ENCODE assay signal across 19 cellular contexts in genomic region chr11:44333271-44334218, GRCh38. TPM values are rescaled to one million over a fixed set of nuclear protein-coding genes. Genes with fewer than 3 reads are reported as not detected.
DNase-seq lines count a peak whose midpoint lies in the region; ATAC-seq, FAIRE-seq and TF ChIP-seq lines count a peak whose summit lies in the region.
"Had no signal": no experiment of that assay in that cellular context is flagged by ENCODE, and none has a peak within 500 bp of the region (broad histone marks: within the 10 kb centered on the region; RNA-seq: fewer than 3 reads in every experiment).

No MANE protein-coding gene starts in this region.

- CTCF ChIA-PET in MCF 10A (lab: Yijun Ruan, JAX) (interaction anchor here (1.0 to 1.2 kb wide), 2 partner anchors 12 to 206 kb away, joined by 4 read pairs; no protein-coding TSS in a partner anchor), Panc1 (lab: Charles Lee) (no interaction called here)
- CTCF ChIA-PET in activated CD8-positive, alpha-beta memory T cell treated with anti-CD3 and anti-CD28 coated beads, Interleukin-2, amount 10 ng/mL, durations not matched to agents 7 days and 5 days (lab: Charles Lee), result interaction anchor here (1.2 kb wide), 1 partner anchor 45 kb away, joined by 3 read pairs; no protein-coding TSS in a partner anchor

- no peak for FAIRE-seq in small intestine (lab: Jason Lieb, UNC)

- ATAC-seq in Panc1 (peak; percentile 60; the same call in 1 of the 2 replicates), GM21717 (IDR thresholded peaks at IDR 0.05; ENCODE audit: unreplicated experiment) (no peak)
- ATAC-seq in activated CD8-positive, alpha-beta memory T cell treated with anti-CD3 and anti-CD28 coated beads, Interleukin-2, amount 10 ng/mL, durations not matched to agents 7 days and 5 days, result no peak
- ATAC-seq: PC-3, T-cell had no signal

- H3K4me3 ChIP-seq in breast epithelium (no peak overlapping the region), Panc1 (ENCODE audit: low read depth in 2 of 2, low read length in 2 of 2) (no peak overlapping the region), cardiac fibroblast (replicated peaks in 1 of 2; ENCODE audit: low read depth in 2 of 2, low read length in 2 of 2) (no peak overlapping the region), small intestine (ENCODE audit: low read depth in 1 of 2, low read length in 2 of 2) (no peak overlapping the region), lower leg skin (ENCODE audit: low read depth, poor library complexity, severe bottlenecking) (no peak overlapping the region)

- H3K36me3 ChIP-seq in breast epithelium (no peaks in the 10 kb centered on the region), Panc1 (ENCODE audit: control insufficient read depth, insufficient read depth, low read length) (no peaks in the 10 kb centered on the region), small intestine (ENCODE audit: control insufficient read depth in 2 of 2, insufficient read depth in 2 of 2, low read length in 2 of 2) (no peaks in the 10 kb centered on the region)

- POLR2A ChIA-PET in MCF 10A (lab: Yijun Ruan, JAX) (interaction anchor here (0.9 to 1.5 kb wide), 3 partner anchors 12 to 113 kb away, joined by 3 read pairs; no protein-coding TSS in a partner anchor), Panc1 (lab: Charles Lee) (interaction anchor here (0.6 kb wide), 1 partner anchor 35 kb away, joined by 3 read pairs; no protein-coding TSS in a partner anchor)

- no peak for TF ChIP-seq POLR2A in breast epithelium (IDR thresholded peaks at IDR 0.05)
- TF ChIP-seq POLR2A in lower leg skin (IDR thresholded peaks at IDR 0.05), result no peak

- WGBS in small intestine, 3 donors, result 68 to 72% (median 69%) methylated on average over 14 of the region's 14 CpGs
- 84 to 86% methylated on average over 14 of the region's 14 CpGs for WGBS in lower leg skin, 2 donors

- no peak overlapping the region for H3K4me3 Mint-ChIP-seq in MCF 10A (ENCODE audit: unreplicated experiment)
- no peak overlapping the region for H3K4me3 Mint-ChIP-seq in activated CD8-positive, alpha-beta memory T cell treated with anti-CD3 and anti-CD28 coated beads, Interleukin-2, amount 10 ng/mL, durations not matched to agents 7 days and 5 days
- H3K4me3 Mint-ChIP-seq: activated naive CD8-positive, alpha-beta T cell treated with anti-CD3 and anti-CD28 coated beads, Interleukin-2, amount 10 ng/mL, durations not matched to agents 7 days and 5 days; central memory CD8-positive, alpha-beta T cell; stimulated activated naive CD8-positive, alpha-beta T cell treated with anti-CD3 and anti-CD28 coated beads, Interleukin-15, Interleukin-2, amounts not matched to agents 100 ng/mL and 50 ng/mL, for 24 hours; T-cell had no signal

- DNase-seq in MCF 10A (ENCODE audit: unreplicated experiment), result peak; percentile 77
- DNase-seq in breast epithelium (ENCODE audit: low spot score in 2 of 2), result no peak
- DNase-seq in Panc1 (ENCODE audit: low read depth, low spot score), result no peak
- peak; percentile 55 to 61 for DNase-seq in cardiac fibroblast (ENCODE audit: low read depth in 2 of 2)
- DNase-seq in small intestine, result peak; percentile 74
- no peak for DNase-seq in lower leg skin (ENCODE audit: low spot score in 2 of 2)
- no peak for DNase-seq in activated CD8-positive, alpha-beta memory T cell treated with anti-CD3 and anti-CD28 coated beads, Interleukin-2, amount 10 ng/mL, durations not matched to agents 7 days and 5 days
- DNase-seq: activated naive CD8-positive, alpha-beta T cell treated with anti-CD3 and anti-CD28 coated beads, Interleukin-2, amount 10 ng/mL, durations not matched to agents 7 days and 5 days; effector memory CD4-positive, alpha-beta T cell; kidney glomerular epithelial cell; NCI-H1694 treated with DMSO at 0.1 percent for 48 hours; NCI-H524; PC-3; T-cell had no signal

- no peaks in the 10 kb centered on the region for H3K36me3 Mint-ChIP-seq in MCF 10A (ENCODE audit: insufficient read depth, unreplicated experiment)
- H3K36me3 Mint-ChIP-seq in activated CD8-positive, alpha-beta memory T cell treated with anti-CD3 and anti-CD28 coated beads, Interleukin-2, amount 10 ng/mL, durations not matched to agents 7 days and 5 days, result no peaks in the 10 kb centered on the region
- H3K36me3 Mint-ChIP-seq: activated naive CD8-positive, alpha-beta T cell treated with anti-CD3 and anti-CD28 coated beads, Interleukin-2, amount 10 ng/mL, durations not matched to agents 7 days and 5 days; T-cell had no signal

- no peaks in the 10 kb centered on the region for H3K9me3 ChIP-seq in breast epithelium
- H3K9me3 ChIP-seq in Panc1 (ENCODE audit: control insufficient read depth, insufficient read depth, low read depth, low read length), result no peaks in the 10 kb centered on the region
- H3K9me3 ChIP-seq in small intestine (ENCODE audit: control insufficient read depth, low read depth), result no peaks in the 10 kb centered on the region

- in situ Hi-C loops in Panc1 (cut with HindIII; ENCODE audit: low pct_unique_long_range_greater_than_20kb, low sequenced_read_pairs), result no loop called here

- peaks cover 13% of the 10 kb centered on the region for H3K4me1 Mint-ChIP-seq in MCF 10A (ENCODE audit: insufficient read depth, unreplicated experiment)
- H3K4me1 Mint-ChIP-seq in activated CD8-positive, alpha-beta memory T cell treated with anti-CD3 and anti-CD28 coated beads, Interleukin-2, amount 10 ng/mL, durations not matched to agents 7 days and 5 days, result no peaks in the 10 kb centered on the region
- H3K4me1 Mint-ChIP-seq: central memory CD8-positive, alpha-beta T cell had no signal

- no peak overlapping the region for H3K27ac ChIP-seq in breast epithelium
- H3K27ac ChIP-seq in Panc1 (ENCODE audit: low read length), result no peak overlapping the region
- H3K27ac ChIP-seq in small intestine (ENCODE audit: low read depth in 1 of 2, low read length in 1 of 2), result no peak overlapping the region
- H3K27ac ChIP-seq: C4-2B had no signal

- H3K27me3 ChIP-seq in breast epithelium, result peaks cover 0 to 16% of the 10 kb centered on the region in 2 donors
- H3K27me3 ChIP-seq in Panc1 (ENCODE audit: control insufficient read depth, insufficient read depth, low read length), result peaks cover 20% of the 10 kb centered on the region
- peaks cover 0 to 37% of the 10 kb centered on the region in 2 donors for H3K27me3 ChIP-seq in small intestine (ENCODE audit: control insufficient read depth in 2 of 2, insufficient read depth in 2 of 2, low read length in 2 of 2)

- no peak for TF ChIP-seq CTCF in MCF 10A (IDR thresholded peaks at IDR 0.05; ENCODE audit: unreplicated experiment)
- TF ChIP-seq CTCF in breast epithelium (IDR thresholded peaks at IDR 0.05), result no peak
- no peak for TF ChIP-seq CTCF in Panc1 (IDR thresholded peaks at IDR 0.05)
- TF ChIP-seq CTCF in cardiac fibroblast (IDR thresholded peaks at IDR 0.05; ENCODE audit: low read depth, low read length), result no peak
- no peak for TF ChIP-seq CTCF in lower leg skin (IDR thresholded peaks at IDR 0.05)

- no peak overlapping the region for H3K27ac Mint-ChIP-seq in MCF 10A (ENCODE audit: low read depth, unreplicated experiment)
- H3K27ac Mint-ChIP-seq in activated CD8-positive, alpha-beta memory T cell treated with anti-CD3 and anti-CD28 coated beads, Interleukin-2, amount 10 ng/mL, durations not matched to agents 7 days and 5 days, result no peak overlapping the region
- H3K27ac Mint-ChIP-seq: activated naive CD8-positive, alpha-beta T cell treated with anti-CD3 and anti-CD28 coated beads, Interleukin-2, amount 10 ng/mL, durations not matched to agents 7 days and 5 days; stimulated activated naive CD8-positive, alpha-beta T cell treated with anti-CD3 and anti-CD28 coated beads, Interleukin-15, Interleukin-2, amounts not matched to agents 100 ng/mL and 50 ng/mL, for 24 hours; T-cell had no signal

- no TSS peak for BruUV-seq in MCF 10A (replicated peaks; lab: Mats Ljungman, UMichigan)
- no TSS peak for BruUV-seq in Panc1 (replicated peaks; lab: Mats Ljungman, UMichigan)

- intact Hi-C loops in MCF 10A (cut with micrococcal nuclease), result no loop called here
- intact Hi-C loops in breast epithelium (cut with DNase I; ENCODE audit: low total_unique reads), result no loop called here
- intact Hi-C loops in Panc1 (cut with micrococcal nuclease; ENCODE audit: unreplicated experiment), result no loop called here
- intact Hi-C loops in lower leg skin (cut with DNase I; ENCODE audit: low total_unique reads), result no loop called here

- H3K4me1 ChIP-seq in breast epithelium (no peaks in the 10 kb centered on the region), Panc1 (ENCODE audit: control insufficient read depth, insufficient read depth, low read length) (no peaks in the 10 kb centered on the region), small intestine (ENCODE audit: control insufficient read depth in 2 of 2, insufficient read depth in 1 of 2, low read depth in 1 of 2, low read length in 1 of 2) (no peaks in the 10 kb centered on the region)

- H3K27me3 Mint-ChIP-seq in MCF 10A (ENCODE audit: insufficient read depth, unreplicated experiment), result peaks cover 27% of the 10 kb centered on the region
- peaks cover 74% of the 10 kb centered on the region for H3K27me3 Mint-ChIP-seq in activated CD8-positive, alpha-beta memory T cell treated with anti-CD3 and anti-CD28 coated beads, Interleukin-2, amount 10 ng/mL, durations not matched to agents 7 days and 5 days

- no peaks in the 10 kb centered on the region for H3K9me3 Mint-ChIP-seq in MCF 10A (ENCODE audit: unreplicated experiment)
- H3K9me3 Mint-ChIP-seq in activated CD8-positive, alpha-beta memory T cell treated with anti-CD3 and anti-CD28 coated beads, Interleukin-2, amount 10 ng/mL, durations not matched to agents 7 days and 5 days (ENCODE audit: low read depth), result no peaks in the 10 kb centered on the region
- H3K9me3 Mint-ChIP-seq: activated naive CD8-positive, alpha-beta T cell treated with anti-CD3 and anti-CD28 coated beads, Interleukin-2, amount 10 ng/mL, durations not matched to agents 7 days and 5 days; central memory CD8-positive, alpha-beta T cell; stimulated activated naive CD8-positive, alpha-beta T cell treated with anti-CD3 and anti-CD28 coated beads, Interleukin-15, Interleukin-2, amounts not matched to agents 100 ng/mL and 50 ng/mL, for 24 hours; T-cell had no signal

RNA-seq across cellular contexts. Expression of gene ALX4, which starts 23.6 kb away (rescaled TPM):
- total RNA-seq in MCF 10A (2022), result not detected in 2 replicates
- 1 to 10 TPM in 2 of 3 donors, under 1 TPM in 1; under 0.01 to 5.2 (median 1.9) TPM for total RNA-seq in breast epithelium
- total RNA-seq in Panc1 (2021; ENCODE audit: unreplicated experiment), result 1.0 TPM
- polyA plus RNA-seq in Panc1 (2012; ENCODE audit: insufficient read length), result 1.2 TPM
- polyA plus RNA-seq in small intestine, result not detected
- 1 to 10 TPM in 1 of 4 donors, under 1 TPM in 2, not detected in 1; 0.04 to 1.7 (median 0.96) TPM for total RNA-seq in lower leg skin
- total RNA-seq in activated CD8-positive, alpha-beta memory T cell treated with anti-CD3 and anti-CD28 coated beads, Interleukin-2, amount 10 ng/mL, durations not matched to agents 7 days and 5 days, result not detected
- total RNA-seq: activated naive CD8-positive, alpha-beta T cell treated with anti-CD3 and anti-CD28 coated beads, Interleukin-2, amount 10 ng/mL, durations not matched to agents 7 days and 5 days; fibroblast of lung; PC-3; T-cell had no signal
- polyA plus RNA-seq: fibroblast of lung had no signal

Comparison
In these comparisons a context has a peak if more than half of its experiments do, and no peak if none do; other contexts are left out.
1. DNase-seq: peak in MCF 10A (single experiment), cardiac fibroblast (2 of 2) and small intestine (single experiment); none in breast epithelium (0 of 2), Panc1 (single experiment), lower leg skin (0 of 2) and activated CD8-positive, alpha-beta memory T cell treated with anti-CD3 and anti-CD28 coated beads, Interleukin-2, amount 10 ng/mL, durations not matched to agents 7 days and 5 days (single experiment).